Comparison of ENCODE assay signal across 8 cellular contexts in the genomic region with DNA sequence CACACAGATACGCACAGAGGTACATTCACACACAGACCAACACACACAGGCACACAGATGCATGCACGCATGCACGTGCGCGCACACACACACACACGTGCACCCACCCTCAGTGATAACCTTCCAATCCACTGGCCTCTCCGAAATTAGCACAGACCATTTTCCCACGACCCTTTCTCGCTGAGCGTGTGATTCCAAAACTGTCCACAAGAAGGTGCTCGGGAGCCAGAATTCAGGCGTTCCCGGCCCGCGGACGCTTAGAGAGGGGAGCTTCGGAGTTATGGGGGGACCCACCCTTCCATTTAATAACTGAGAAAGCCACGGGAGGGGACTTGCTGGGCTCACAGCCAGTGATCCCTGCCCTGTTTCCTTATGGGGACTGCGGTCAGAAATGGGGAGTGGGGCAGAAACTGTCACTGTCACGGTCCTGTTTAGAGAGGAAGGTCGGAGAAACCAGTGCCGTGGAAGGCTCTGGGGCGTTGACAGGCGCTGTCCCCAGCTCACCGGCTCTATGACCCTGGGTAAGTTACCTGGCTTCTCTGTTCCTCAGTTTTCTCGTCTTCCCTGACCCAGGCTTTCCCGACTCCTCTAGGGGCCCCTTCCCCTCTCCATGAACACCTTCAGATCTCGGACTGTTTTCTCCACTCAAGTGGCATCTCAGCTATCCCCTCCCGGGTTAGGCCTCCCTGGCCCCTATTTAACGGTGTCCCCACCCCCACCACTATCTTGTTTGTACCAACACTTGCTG. TPM values are rescaled to one million over a fixed set of nuclear protein-coding genes. Genes with fewer than 3 reads are reported as not detected.
DNase-seq lines count a peak whose midpoint lies in the region; ATAC-seq and TF ChIP-seq lines count a peak whose summit lies in the region.

No MANE protein-coding gene starts in this region.

- no peak overlapping the region for H3K23ac ChIP-seq in trophoblast cell (ENCODE audit: low read length)

- H2AFZ ChIP-seq in SK-N-SH (ENCODE audit: low read depth) (peak overlapping the region; percentile 89), trophoblast cell (ENCODE audit: insufficient read depth, low read length, poor library complexity) (peak overlapping the region; percentile 5)

- H3K27ac ChIP-seq in SK-N-SH (ENCODE audit: low read depth in 2 of 2, low read length in 1 of 2) (no peak overlapping the region), cardiac muscle cell (no peak overlapping the region), trophoblast cell (ENCODE audit: low read depth, low read length) (no peak overlapping the region), tibial artery (peak overlapping the region; percentile 73 to 75)

- H2BK5ac ChIP-seq in trophoblast cell (ENCODE audit: low read depth, low read length, poor library complexity), result no peak overlapping the region

- no peaks in the 10 kb centered on the region for H3K36me3 Mint-ChIP-seq in activated naive CD4-positive, alpha-beta T cell treated with anti-CD3 and anti-CD28 coated beads, Interleukin-2, amount 50 U/mL, for 72 hours

- CTCF ChIA-PET in SK-N-SH (lab: Yijun Ruan, JAX), result interaction anchor here (0.6 to 9.0 kb wide), 125 partner anchors 11 to 1617 kb away, joined by 3 to 252 read pairs (median 4); a partner anchor contains a TSS

- peak; percentile 71 for ATAC-seq in GM21528 (IDR thresholded peaks at IDR 0.05; ENCODE audit: low FRiP score, unreplicated experiment)
- peak; percentile 77 to 79 for ATAC-seq in activated naive CD4-positive, alpha-beta T cell treated with anti-CD3 and anti-CD28 coated beads, Interleukin-2, amount 50 U/mL, for 72 hours

- no peak for TF ChIP-seq EP300 in SK-N-SH (IDR thresholded peaks at IDR 0.05; ENCODE audit: borderline replicate concordance in 1 of 2, low read depth in 1 of 2, low read length in 1 of 2)

- peak overlapping the region; percentile 65 for H3K4me3 ChIP-seq in Jurkat, Clone E6-1 (ENCODE audit: low read length)
- H3K4me3 ChIP-seq in SK-N-SH (ENCODE audit: low read depth in 2 of 2, low read length in 1 of 2) (peak overlapping the region; percentile 45 to 69), cardiac muscle cell (peak overlapping the region; percentile 35), trophoblast cell (ENCODE audit: low read depth, low read length) (peak overlapping the region; percentile 38), tibial artery (peak overlapping the region; percentile 48 to 59)

- DNase-seq in DMS79 (lab: John Stamatoyannopoulos, UW), result peak; percentile 23
- DNase-seq in Jurkat, Clone E6-1 (ENCODE audit: low read depth, low spot score), result peak; percentile 43
- DNase-seq in SK-N-SH, result peak; percentile 74
- DNase-seq in activated naive CD4-positive, alpha-beta T cell treated with anti-CD3 and anti-CD28 coated beads, Interleukin-2, amount 50 U/mL, for 72 hours (ENCODE audit: low spot score in 2 of 2), result peak; percentile 76 to 87
- DNase-seq in cardiac muscle cell (ENCODE audit: low read depth in 1 of 2, low spot score in 1 of 2), result peak; percentile 56 to 76
- DNase-seq in trophoblast cell, result peak; percentile 41 to 78
- DNase-seq in tibial artery, result peak; percentile 73 to 83

- H3K4me2 ChIP-seq in SK-N-SH (peak overlapping the region; percentile 88), trophoblast cell (ENCODE audit: low read length) (peak overlapping the region; percentile 94)

- no peaks in the 10 kb centered on the region for H3K79me1 ChIP-seq in trophoblast cell (ENCODE audit: low read length)

- peaks cover 0 to 7% of the 10 kb centered on the region in 2 experiments; a peak in 2 of 4 replicates for H3K4me1 ChIP-seq in SK-N-SH (ENCODE audit: control insufficient read depth in 1 of 2, insufficient read depth in 2 of 2, low read depth in 1 of 2, low read length in 1 of 2)
- no peaks in the 10 kb centered on the region for H3K4me1 ChIP-seq in cardiac muscle cell (ENCODE audit: low read depth)
- H3K4me1 ChIP-seq in trophoblast cell (ENCODE audit: control insufficient read depth in 1 of 2, insufficient read depth in 2 of 2, low read length in 2 of 2), result peaks cover 3 to 4% of the 10 kb centered on the region in 2 experiments
- peaks cover 0 to 11% (median 3%) of the 10 kb centered on the region in 4 donors for H3K4me1 ChIP-seq in tibial artery

- H3K9me3 Mint-ChIP-seq in activated naive CD4-positive, alpha-beta T cell treated with anti-CD3 and anti-CD28 coated beads, Interleukin-2, amount 50 U/mL, for 72 hours, result no peaks in the 10 kb centered on the region

- WGBS in SK-N-SH (ENCODE audit: low lambda C conversion rate), result 5% methylated on average over 28 of the region's 30 CpGs
- no CpG with 5 or more reads among the region's 30 CpGs for WGBS in trophoblast cell (ENCODE audit: extremely low coverage, insufficient coverage, insufficient read length)

- no peak overlapping the region for H2BK12ac ChIP-seq in trophoblast cell (ENCODE audit: low read length)

- H3K9ac ChIP-seq in SK-N-SH (no peak overlapping the region), trophoblast cell (ENCODE audit: low read length) (peak overlapping the region; percentile 57)

- H3K36me3 ChIP-seq in SK-N-SH (replicated peaks in 1 of 2; ENCODE audit: control insufficient read depth in 1 of 2, insufficient read depth in 2 of 2, low read length in 1 of 2) (no peaks in the 10 kb centered on the region), cardiac muscle cell (no peaks in the 10 kb centered on the region), trophoblast cell (ENCODE audit: control insufficient read depth in 1 of 2, insufficient read depth in 2 of 2, low read length in 2 of 2) (no peaks in the 10 kb centered on the region), tibial artery (no peaks in the 10 kb centered on the region)

- no peak overlapping the region for H3K14ac ChIP-seq in trophoblast cell (ENCODE audit: low read length)

- H4K12ac ChIP-seq in trophoblast cell (ENCODE audit: low read depth, low read length), result no peak overlapping the region

- H3K18ac ChIP-seq in trophoblast cell (ENCODE audit: low read length), result no peak overlapping the region

- no peaks in the 10 kb centered on the region for H4K20me1 ChIP-seq in SK-N-SH (ENCODE audit: insufficient read depth)

- H3K9me2 ChIP-seq in SK-N-SH, result no peaks in the 10 kb centered on the region

- H3K27ac Mint-ChIP-seq in activated naive CD4-positive, alpha-beta T cell treated with anti-CD3 and anti-CD28 coated beads, Interleukin-2, amount 50 U/mL, for 72 hours, result peak overlapping the region in 1 of 2 donors; percentile 83

- no peaks in the 10 kb centered on the region for H3K79me2 ChIP-seq in SK-N-SH (ENCODE audit: insufficient read depth)
- no peaks in the 10 kb centered on the region for H3K79me2 ChIP-seq in trophoblast cell (ENCODE audit: control insufficient read depth, insufficient read depth, low read length, poor library complexity)

- TF ChIP-seq CTCF in SK-N-SH (IDR thresholded peaks at IDR 0.05), result peak; percentile 80
- TF ChIP-seq CTCF in cardiac muscle cell (IDR thresholded peaks at IDR 0.05; ENCODE audit: low read depth, low read length), result peak; percentile 93
- TF ChIP-seq CTCF in tibial artery (IDR thresholded peaks at IDR 0.05), result peak; percentile 88 to 97

- H4K8ac ChIP-seq in trophoblast cell (ENCODE audit: low read depth, low read length), result no peak overlapping the region

- H3K27me3 ChIP-seq in SK-N-SH (ENCODE audit: insufficient read depth), result peaks cover 17% of the 10 kb centered on the region; the same call in 1 of the 2 replicates
- peaks cover 30% of the 10 kb centered on the region for H3K27me3 ChIP-seq in cardiac muscle cell
- no peaks in the 10 kb centered on the region for H3K27me3 ChIP-seq in trophoblast cell (ENCODE audit: insufficient read depth, low read length)
- H3K27me3 ChIP-seq in tibial artery, result no peaks in the 10 kb centered on the region

- no peak overlapping the region for H2AK5ac ChIP-seq in trophoblast cell (ENCODE audit: low read length)

- H3K4ac ChIP-seq in trophoblast cell (ENCODE audit: low read depth, low read length), result no peak overlapping the region

- intact Hi-C loops in tibial artery (cut with DNase I; ENCODE audit: low total_unique reads), result loop anchor here (2.0 to 5.0 kb wide), 2 partner anchors 351 to 399 kb away; no protein-coding TSS in a partner anchor

- H2BK120ac ChIP-seq in trophoblast cell (ENCODE audit: insufficient read depth, low read length, poor library complexity), result no peak overlapping the region

- TF ChIP-seq RAD21 in SK-N-SH (IDR thresholded peaks at IDR 0.05; ENCODE audit: low read length), result peak; percentile 55

- no peaks in the 10 kb centered on the region for H3F3A ChIP-seq in SK-N-SH (replicated peaks; ENCODE audit: insufficient read depth)

- H4K91ac ChIP-seq in trophoblast cell (ENCODE audit: low read depth, low read length), result no peak overlapping the region

- H3K9me3 ChIP-seq in SK-N-SH, result no peaks in the 10 kb centered on the region
- no peaks in the 10 kb centered on the region for H3K9me3 ChIP-seq in cardiac muscle cell (ENCODE audit: low read depth)
- peaks cover 5% of the 10 kb centered on the region for H3K9me3 ChIP-seq in trophoblast cell (ENCODE audit: insufficient read depth, low read depth, low read length)
- no peaks in the 10 kb centered on the region for H3K9me3 ChIP-seq in tibial artery

- POLR2A ChIA-PET in SK-N-SH (lab: Yijun Ruan, JAX), result interaction anchor here (1.6 kb wide), 1 partner anchor 400 kb away, joined by 7 read pairs; no protein-coding TSS in a partner anchor

TF ChIP-seq in SK-N-SH, 30 proteins besides CTCF, POLR2A, EP300 and RAD21:
- TF ChIP-seq SMC3 (IDR thresholded peaks at IDR 0.05; ENCODE audit: low read depth, low read length), result peak; percentile 45
- TF ChIP-seq SIN3A (IDR thresholded peaks at IDR 0.05; ENCODE audit: borderline replicate concordance, low read depth, low read length), result no peak
- TF ChIP-seq FOXM1 (IDR thresholded peaks at IDR 0.05; ENCODE audit: low read depth), result no peak
- TF ChIP-seq RFX5 (IDR thresholded peaks at IDR 0.05; ENCODE audit: low read length), result no peak
- TF ChIP-seq MEF2A (IDR thresholded peaks at IDR 0.05; ENCODE audit: borderline replicate concordance, low read depth), result no peak
- peak; percentile 8; the same call in 1 of the 2 replicates for TF ChIP-seq MXI1 (IDR thresholded peaks at IDR 0.05; ENCODE audit: low read depth, low read length)

RNA-seq across cellular contexts. Expression of a gene that starts 33.6 kb away (rescaled TPM):
- 11.4 TPM for polyA plus RNA-seq in Jurkat, Clone E6-1 (2012; ENCODE audit: insufficient read depth, insufficient read length)
- polyA plus RNA-seq in SK-N-SH (2012; rRNA removed) (6.2 and 6.5 TPM in 2 replicates), cardiac muscle cell (7.1 and 15.1 TPM in 2 replicates)
- polyA plus RNA-seq in SK-N-SH (2012; cell fraction: cytosol; rRNA removed), result 4.0 and 6.1 TPM in 2 replicates
- polyA plus RNA-seq in SK-N-SH (2012; cell fraction: nucleus; rRNA removed), result 5.0 and 6.0 TPM in 2 replicates
- 10 to 100 TPM in 1 of 2 donors, 1 to 10 TPM in 1; 7.9 to 10.8 TPM for total RNA-seq in activated naive CD4-positive, alpha-beta T cell treated with anti-CD3 and anti-CD28 coated beads, Interleukin-2, amount 50 U/mL, for 72 hours
- total RNA-seq in cardiac muscle cell, result 8.1 TPM in 2 replicates
- polyA plus RNA-seq in trophoblast cell (2013), result 11.4 and 11.5 TPM in 2 replicates

Comparison
In these comparisons a context has a peak if more than half of its experiments do, and no peak if none do; other contexts are left out.
1. DNase-seq: peak in every context shown above with its lines; median percentile 82 in activated naive CD4-positive, alpha-beta T cell treated with anti-CD3 and anti-CD28 coated beads, Interleukin-2, amount 50 U/mL, for 72 hours; 78 in tibial artery; 74 in SK-N-SH; 66 in cardiac muscle cell; 60 in trophoblast cell; 43 in Jurkat, Clone E6-1; 23 in DMS79.
2. H3K27ac ChIP-seq: peak in tibial artery (2 of 2); none in SK-N-SH (0 of 2), cardiac muscle cell (single experiment) and trophoblast cell (single experiment).
3. Peak in every context shown above with its lines, with median percentiles within 50 percentile points of each other: H3K4me3 ChIP-seq and CTCF ChIP-seq.